8 cellular contexts compared by ENCODE assay signal in genomic region chr3:159260049-159260662, GRCh38.
DNase-seq lines count a peak whose midpoint lies in the region; ATAC-seq, FAIRE-seq and TF ChIP-seq lines count a peak whose summit lies in the region.

No MANE protein-coding gene starts in this region.

- H3K4me1 ChIP-seq in SK-N-SH (ENCODE audit: control insufficient read depth in 1 of 2, insufficient read depth in 2 of 2, low read depth in 1 of 2, low read length in 1 of 2) = peaks cover 0 to 2% of the 10 kb centered on the region in 2 experiments; a peak in 1 of 4 replicates
- H3K4me1 ChIP-seq in H1 (replicated peaks in 1 of 4; ENCODE audit: control insufficient read depth in 3 of 4, insufficient read depth in 4 of 4, low read length in 3 of 4) = no peaks in the 10 kb centered on the region
- H3K4me1 ChIP-seq in mesendoderm (ENCODE audit: control insufficient read depth, low read depth, low read length) = no peaks in the 10 kb centered on the region

- H3K4me2 ChIP-seq in SK-N-SH (no peak overlapping the region), H1 (ENCODE audit: insufficient read depth in 1 of 2, low read depth in 2 of 2, low read length in 2 of 2) (no peak overlapping the region), mesendoderm (ENCODE audit: low read length) (no peak overlapping the region)

- no peaks in the 10 kb centered on the region for H3K27me3 ChIP-seq in SK-N-SH (ENCODE audit: insufficient read depth)
- no peaks in the 10 kb centered on the region for H3K27me3 ChIP-seq in H1 (replicated peaks in 1 of 4; ENCODE audit: control insufficient read depth in 3 of 4, extremely low read depth in 1 of 4, insufficient read depth in 3 of 4, low read length in 3 of 4)
- H3K27me3 ChIP-seq in mesendoderm (ENCODE audit: insufficient read depth, low read length, poor library complexity) = no peaks in the 10 kb centered on the region

- H3K9me2 ChIP-seq in SK-N-SH = no peaks in the 10 kb centered on the region

- no peak overlapping the region for H4K91ac ChIP-seq in H1 (replicated peaks; ENCODE audit: insufficient read length, low read length)

- WGBS in SK-N-SH (ENCODE audit: low lambda C conversion rate) = 16% methylated on average over 5 of the region's 5 CpGs
- WGBS in H1 (ENCODE audit: extremely low coverage in 1 of 2, insufficient coverage in 1 of 2, insufficient read length in 1 of 2, insufficient replicate concordance in 2 of 2, low coverage in 1 of 2, low lambda C conversion rate in 2 of 2, missing lambda C conversion rate in 1 of 2), 2 experiments = 43% methylated on average over 5 of the region's 5 CpGs; no CpG with 5 or more reads in 1 of the 2 experiments
- WGBS in mesendoderm (ENCODE audit: extremely low coverage, insufficient coverage, low lambda C conversion rate) = no CpG with 5 or more reads among the region's 5 CpGs

- no peak overlapping the region for H3K27ac Mint-ChIP-seq in Calu3 (ENCODE audit: unreplicated experiment)

- H3K36me3 ChIP-seq in SK-N-SH (replicated peaks in 1 of 2; ENCODE audit: control insufficient read depth in 1 of 2, insufficient read depth in 2 of 2, low read length in 1 of 2) = no peaks in the 10 kb centered on the region
- H3K36me3 ChIP-seq in H1 (ENCODE audit: control insufficient read depth in 2 of 4, insufficient read depth in 4 of 4, low read length in 3 of 4) = no peaks in the 10 kb centered on the region
- no peaks in the 10 kb centered on the region for H3K36me3 ChIP-seq in mesendoderm (ENCODE audit: control insufficient read depth, insufficient read depth, low read length)

- H3K23ac ChIP-seq in H1 (ENCODE audit: insufficient read length) = no peak overlapping the region
- no peak overlapping the region for H3K23ac ChIP-seq in mesendoderm (ENCODE audit: low read length)

- no peaks in the 10 kb centered on the region for H4K20me1 ChIP-seq in SK-N-SH (ENCODE audit: insufficient read depth)
- H4K20me1 ChIP-seq in H1 (replicated peaks in 1 of 2; ENCODE audit: control insufficient read depth in 1 of 2, insufficient read depth in 2 of 2, low read length in 2 of 2) = no peaks in the 10 kb centered on the region

- BruUV-seq in Calu3 (replicated peaks; lab: Mats Ljungman, UMichigan) = no TSS peak

- no peaks in the 10 kb centered on the region for H3K4me1 Mint-ChIP-seq in Calu3 (ENCODE audit: low read depth, unreplicated experiment)

- H3K9me3 Mint-ChIP-seq in Calu3 (ENCODE audit: low read depth, unreplicated experiment) = no peaks in the 10 kb centered on the region

- no peak for TF ChIP-seq POLR2A in H1 (IDR thresholded peaks at IDR 0.05; ENCODE audit: control extremely low read depth in 1 of 2, low read depth in 2 of 2, low read length in 2 of 2)

- POLR2A ChIA-PET in SK-N-SH (lab: Yijun Ruan, JAX) = no interaction called here
- POLR2A ChIA-PET in H1 (lab: Charles Lee; ENCODE audit: partially characterized antibody) = no interaction called here

- H3K9me3 ChIP-seq in SK-N-SH = no peaks in the 10 kb centered on the region
- no peaks in the 10 kb centered on the region for H3K9me3 ChIP-seq in H1 (ENCODE audit: insufficient read depth in 2 of 2, low read depth in 1 of 2, low read length in 1 of 2)

- no peaks in the 10 kb centered on the region for H3K36me3 Mint-ChIP-seq in Calu3 (ENCODE audit: insufficient read depth, unreplicated experiment)

- no peaks in the 10 kb centered on the region for H3F3A ChIP-seq in SK-N-SH (replicated peaks; ENCODE audit: insufficient read depth)

- no peak overlapping the region; a peak in 1 of 4 replicates for H3K4me3 ChIP-seq in SK-N-SH (ENCODE audit: low read depth in 2 of 2, low read length in 1 of 2)
- no peak overlapping the region for H3K4me3 ChIP-seq in H1 (ENCODE audit: extremely low read depth in 1 of 4, insufficient read depth in 2 of 4, low read depth in 3 of 4, low read length in 4 of 4)
- no peak overlapping the region for H3K4me3 ChIP-seq in mesendoderm (ENCODE audit: low read length)

- H3K27ac ChIP-seq in SK-N-SH (ENCODE audit: low read depth in 2 of 2, low read length in 1 of 2) (no peak overlapping the region), H1 (ENCODE audit: low read depth, low read length) (no peak overlapping the region), mesendoderm (ENCODE audit: low read depth, low read length) (no peak overlapping the region)

- H3K18ac ChIP-seq in H1 (ENCODE audit: extremely low read depth, low read length) (no peak overlapping the region), mesendoderm (ENCODE audit: low read length) (no peak overlapping the region)

- peak; percentile 75 for FAIRE-seq in H1 (lab: Jason Lieb, UNC)

- H3K4me3 Mint-ChIP-seq in Calu3 (ENCODE audit: low read depth, unreplicated experiment) = no peak overlapping the region

- no peak overlapping the region for H3K4ac ChIP-seq in H1 (replicated peaks; ENCODE audit: insufficient read length, low read depth, low read length)
- no peak overlapping the region for H3K4ac ChIP-seq in mesendoderm (ENCODE audit: low read depth, low read length)

- H3K9ac ChIP-seq in SK-N-SH (no peak overlapping the region), H1 (replicated peaks in 1 of 4; ENCODE audit: extremely low read depth in 1 of 4, low read depth in 3 of 4, low read length in 3 of 4) (no peak overlapping the region), mesendoderm (ENCODE audit: low read length) (no peak overlapping the region)

- H3K23me2 ChIP-seq in H1 (ENCODE audit: low read depth, low read length) = no peaks in the 10 kb centered on the region

- H2BK12ac ChIP-seq in H1 (ENCODE audit: low read depth, low read length) = no peak overlapping the region

- H3K56ac ChIP-seq in H1 (replicated peaks; ENCODE audit: insufficient read length, low read depth, low read length) (no peak overlapping the region), mesendoderm (ENCODE audit: low read length) (no peak overlapping the region)

- H2BK15ac ChIP-seq in H1 (ENCODE audit: low read length) (no peak overlapping the region), mesendoderm (replicated peaks; ENCODE audit: low read depth) (no peak overlapping the region)

- no peak overlapping the region for H2BK120ac ChIP-seq in H1 (replicated peaks; ENCODE audit: low read depth, low read length)
- H2BK120ac ChIP-seq in mesendoderm (ENCODE audit: low read depth, low read length) = no peak overlapping the region

- H3K79me2 ChIP-seq in SK-N-SH (ENCODE audit: insufficient read depth) (no peaks in the 10 kb centered on the region), H1 (ENCODE audit: control insufficient read depth in 1 of 2, insufficient read depth in 2 of 2, low read length in 2 of 2) (no peaks in the 10 kb centered on the region), mesendoderm (ENCODE audit: control insufficient read depth, insufficient read depth, low read length) (no peaks in the 10 kb centered on the region)

- peak; percentile 78 for DNase-seq in Calu3
- peak; percentile 70 for DNase-seq in LoVo (ENCODE audit: low spot score)
- peak; percentile 30 for DNase-seq in SK-N-SH
- DNase-seq in H1 (ENCODE audit: low read depth in 1 of 2, low spot score in 2 of 2) = no peak
- DNase-seq in mesendoderm = peak; percentile 73
- DNase-seq in GF-D8 (lab: John Stamatoyannopoulos, UW) = no peak

- TF ChIP-seq RAD21 in SK-N-SH (IDR thresholded peaks at IDR 0.05; ENCODE audit: low read length) = peak; percentile 94
- peak; percentile 82 to 87 for TF ChIP-seq RAD21 in H1 (IDR thresholded peaks at IDR 0.05 in 1 of 2, conservative IDR thresholded peaks at IDR 0.05 in 1 of 2; ENCODE audit: low read depth in 2 of 2, low read length in 2 of 2)

- intact Hi-C loops in Calu3 (cut with micrococcal nuclease; ENCODE audit: unreplicated experiment) = loop anchor here (1.0 to 10.0 kb wide), 4 partner anchors 341 to 625 kb away; no protein-coding TSS in a partner anchor

- H2AFZ ChIP-seq in SK-N-SH (ENCODE audit: low read depth) = no peak overlapping the region
- H2AFZ ChIP-seq in H1 (ENCODE audit: low read length) = 0 out of 2 replicates have a peak overlapping the region, but pooled peaks have one; percentile 48

- no peak overlapping the region for H3K14ac ChIP-seq in H1 (ENCODE audit: insufficient read length)

- no peak overlapping the region for H2BK20ac ChIP-seq in H1 (ENCODE audit: low read length)

- TF ChIP-seq EP300 in SK-N-SH (IDR thresholded peaks at IDR 0.05; ENCODE audit: borderline replicate concordance in 1 of 2, low read depth in 1 of 2, low read length in 1 of 2) = no peak
- no peak for TF ChIP-seq EP300 in H1 (IDR thresholded peaks at IDR 0.05; ENCODE audit: borderline replicate concordance in 1 of 2, low read depth in 2 of 2, low read length in 2 of 2)

- ATAC-seq in GM19438 (IDR thresholded peaks at IDR 0.05; ENCODE audit: low read depth, unreplicated experiment) (peak; percentile 62), GM21423 (IDR thresholded peaks at IDR 0.05; ENCODE audit: unreplicated experiment) (no peak)

- no peaks in the 10 kb centered on the region for H3K79me1 ChIP-seq in H1 (ENCODE audit: low read depth, low read length)
- no peaks in the 10 kb centered on the region for H3K79me1 ChIP-seq in mesendoderm (ENCODE audit: low read length)

- no peak overlapping the region for H4K5ac ChIP-seq in H1 (ENCODE audit: insufficient read length, low read depth, low read length)
- H4K5ac ChIP-seq in mesendoderm (ENCODE audit: low read length) = no peak overlapping the region

- H2BK5ac ChIP-seq in H1 (ENCODE audit: low read depth, low read length) = no peak overlapping the region
- H2BK5ac ChIP-seq in mesendoderm (ENCODE audit: low read length) = no peak overlapping the region

- TF ChIP-seq CTCF in Calu3 (IDR thresholded peaks at IDR 0.05; ENCODE audit: unreplicated experiment) (peak; percentile 78), SK-N-SH (IDR thresholded peaks at IDR 0.05) (peak; percentile 83), H1 (IDR thresholded peaks at IDR 0.05; ENCODE audit: control extremely low read depth in 1 of 3, insufficient read depth in 1 of 3, low read depth in 1 of 3, low read length in 3 of 3) (peak in 2 of 3 experiments; percentile 56 to 76; a peak in 3 of 4 replicates)

- H3K27me3 Mint-ChIP-seq in Calu3 (ENCODE audit: unreplicated experiment) = peaks cover 15% of the 10 kb centered on the region

- CTCF ChIA-PET in Calu3 (lab: Charles Lee) = interaction anchor here (0.9 to 3.9 kb wide), 12 partner anchors 60 to 469 kb away, joined by 3 to 34 read pairs (median 4); partner anchors contain the start of gene MFSD1
- CTCF ChIA-PET in SK-N-SH (lab: Yijun Ruan, JAX) = interaction anchor here (0.6 to 11.9 kb wide), 64 partner anchors 9 to 1727 kb away, joined by 3 to 322 read pairs (median 4); no protein-coding TSS in a partner anchor
- CTCF ChIA-PET in H1 (lab: Charles Lee; ENCODE audit: partially characterized antibody) = interaction anchor here (0.7 to 8.0 kb wide), 53 partner anchors 8 to 746 kb away, joined by 3 to 195 read pairs (median 4); partner anchors contain the start of genes LXN and MFSD1

- H4K8ac ChIP-seq in H1 (ENCODE audit: extremely low read depth, insufficient read depth, low read length) = no peak overlapping the region
- H4K8ac ChIP-seq in mesendoderm (ENCODE audit: low read depth, low read length) = no peak overlapping the region

- H2AK5ac ChIP-seq in H1 (ENCODE audit: low read depth, low read length) (no peak overlapping the region), mesendoderm (ENCODE audit: low read length) (no peak overlapping the region)

TF ChIP-seq in H1, 55 proteins besides CTCF, POLR2A, EP300 and RAD21 (continues in another document):
- TF ChIP-seq SP2 (IDR thresholded peaks at IDR 0.05; ENCODE audit: low read length) = no peak
- no peak for TF ChIP-seq BACH1 (IDR thresholded peaks at IDR 0.05; ENCODE audit: low read length)
- no peak for TF ChIP-seq RXRA (IDR thresholded peaks at IDR 0.05; ENCODE audit: insufficient read depth, low read depth, low read length)

Comparison
In these comparisons a context has a peak if more than half of its experiments do, and no peak if none do; other contexts are left out.
1. DNase-seq: peak in Calu3 (single experiment), LoVo (single experiment), SK-N-SH (single experiment) and mesendoderm (single experiment); none in H1 (0 of 2) and GF-D8 (single experiment).
2. Peak in every context shown above with its lines, with median percentiles within 50 percentile points of each other: CTCF ChIP-seq.